9 cellular contexts compared by ENCODE assay signal in the genomic region with DNA sequence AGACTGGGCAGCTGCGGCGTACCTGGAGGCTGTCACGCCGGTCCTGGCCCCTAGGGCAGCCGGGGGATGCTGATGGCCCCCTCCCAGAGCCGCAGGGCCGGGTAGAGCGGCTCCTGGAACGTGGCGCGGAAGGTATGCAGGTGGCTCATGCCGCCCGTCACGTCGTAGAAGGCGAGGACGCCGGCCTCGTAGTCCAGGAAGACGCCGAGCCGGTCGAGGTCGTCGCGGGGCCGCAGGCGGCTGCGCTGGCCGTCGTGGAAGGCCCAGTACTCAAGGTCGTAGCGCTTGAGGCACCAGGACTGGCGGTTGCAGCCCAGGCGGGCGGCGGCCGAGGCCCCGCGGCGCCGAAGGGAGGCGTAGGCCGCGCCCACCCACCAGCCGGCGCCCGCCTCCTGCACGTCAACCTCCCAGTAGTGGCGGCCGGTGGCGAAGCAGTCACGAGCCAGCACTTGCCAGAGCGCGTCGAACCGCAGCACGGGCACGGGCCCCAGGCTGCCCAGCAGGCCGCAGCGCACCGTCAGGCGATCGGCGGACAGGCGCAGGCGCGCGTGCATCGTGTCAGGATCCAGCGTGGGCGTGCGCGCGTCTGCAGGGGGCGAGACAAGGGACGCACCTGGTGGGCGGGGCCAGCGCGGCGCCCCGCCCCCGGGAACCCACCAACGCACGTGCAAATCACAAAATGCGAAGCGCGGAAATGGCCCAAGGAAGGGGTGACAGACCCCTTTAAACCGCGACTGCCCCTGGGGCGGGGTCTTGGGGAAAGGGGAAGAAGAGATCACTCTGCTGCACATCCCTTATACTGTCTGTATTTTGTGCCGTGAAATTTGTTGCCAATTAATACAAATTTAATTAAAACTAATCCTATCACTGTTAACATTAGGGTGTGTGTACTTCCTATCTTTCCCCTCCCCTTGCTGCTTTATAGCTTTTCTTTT. TPM values are rescaled to one million over a fixed set of nuclear protein-coding genes. Genes with fewer than 3 reads are reported as not detected.
A peak's percentile ranks its signal among the peaks of the same experiment; 100 is the strongest.
DNase-seq lines count a peak whose midpoint lies in the region; ATAC-seq, FAIRE-seq and TF ChIP-seq lines count a peak whose summit lies in the region.
"Had no signal": no experiment of that assay in that cellular context is flagged by ENCODE, and none has a peak within 500 bp of the region (broad histone marks: within the 10 kb centered on the region; RNA-seq: fewer than 3 reads in every experiment).

No MANE protein-coding gene starts in this region.

- H3K9me3 ChIP-seq in Peyer's patch, result no peaks in the 10 kb centered on the region
- H3K9me3 ChIP-seq in pancreas, result no peaks in the 10 kb centered on the region

- no peak for FAIRE-seq in pancreas (lab: Jason Lieb, UNC)

- H3K27ac ChIP-seq in Peyer's patch (peak overlapping the region in 2 of 4 donors; percentile 3 to 20), pancreas (no peak overlapping the region)
- H3K27ac ChIP-seq: SK-N-MC had no signal

- intact Hi-C loops in pancreas (cut with DNase I), result no loop called here

- H3K36me3 ChIP-seq in Peyer's patch (peaks cover 0 to 49% (median 0%) of the 10 kb centered on the region in 3 donors), pancreas (peaks cover 0 to 8% (median 6%) of the 10 kb centered on the region in 3 donors)

- TF ChIP-seq CTCF in Peyer's patch (IDR thresholded peaks at IDR 0.05) (no peak), pancreas (IDR thresholded peaks at IDR 0.05) (no peak)

- WGBS in pancreas, 2 donors, result 37 to 42% methylated on average over 71 to 92 of the region's 92 CpGs

- H3K27me3 ChIP-seq in Peyer's patch (no peaks in the 10 kb centered on the region), pancreas (no peaks in the 10 kb centered on the region)

- H3K4me3 ChIP-seq in Peyer's patch (peak overlapping the region in 3 of 4 donors; percentile 22 to 36 (median 31)), pancreas (peak overlapping the region in 1 of 4 donors; percentile 27)
- H3K4me3 ChIP-seq: SK-N-MC had no signal

- TF ChIP-seq POLR2A in Peyer's patch (IDR thresholded peaks at IDR 0.05), result no peak

- DNase-seq in CD1c-positive myeloid dendritic cell (ENCODE audit: extremely low spot score) (peak; percentile 64), Peyer's patch (peak in 2 of 3 donors; percentile 44 to 64), fibroblast of peridontal ligament (ENCODE audit: extremely low read depth) (peak; percentile 24), pancreas (peak in 2 of 6 donors; percentile 59 to 61), NCI-H2029 treated with DMSO at 0.1 percent for 48 hours (lab: John Stamatoyannopoulos, UW) (no peak), NCI-H524 (lab: John Stamatoyannopoulos, UW) (no peak), OCI-M1 (lab: John Stamatoyannopoulos, UW) (no peak)

- ATAC-seq in pancreas, result peak in 3 of 4 donors; percentile 49 to 75 (median 53)
- no peak for ATAC-seq in HG02678 (IDR thresholded peaks at IDR 0.05; ENCODE audit: unreplicated experiment)

- peaks cover 0 to 20% (median 3%) of the 10 kb centered on the region in 4 donors for H3K4me1 ChIP-seq in Peyer's patch
- no peaks in the 10 kb centered on the region for H3K4me1 ChIP-seq in pancreas

RNA-seq across cellular contexts. Expression of gene NANS, which starts 31.2 kb away (rescaled TPM):
- total RNA-seq in Peyer's patch (10 to 100 TPM; 46.4 to 90.8 (median 76.7) TPM), pancreas (10 to 100 TPM; 22.8 to 36.5 (median 30.5) TPM)
- 10 to 100 TPM; 29.5 to 31.1 TPM for polyA plus RNA-seq in pancreas

RNA-seq across cellular contexts. Expression of gene TRIM14, which starts 31.3 kb away (rescaled TPM):
- 100 to 1,000 TPM in 1 of 4 donors, 10 to 100 TPM in 3; 61.1 to 101 (median 72.0) TPM for total RNA-seq in Peyer's patch
- total RNA-seq in pancreas, result 10 to 100 TPM in 1 of 6 donors, 1 to 10 TPM in 5; 1.3 to 10.4 (median 3.2) TPM
- 1 to 10 TPM; 1.2 to 1.7 TPM for polyA plus RNA-seq in pancreas

Comparison
In these comparisons a context has a peak if more than half of its experiments do, and no peak if none do; other contexts are left out.
1. DNase-seq: peak in CD1c-positive myeloid dendritic cell (single experiment), Peyer's patch (2 of 3) and fibroblast of peridontal ligament (single experiment); none in NCI-H2029 treated with DMSO at 0.1 percent for 48 hours (single experiment), NCI-H524 (0 of 2) and OCI-M1 (single experiment).
2. RNA of gene TRIM14, which starts 31.3 kb away (total RNA-seq): 61.1 to 101 TPM in Peyer's patch; 1.3 to 10.4 TPM in pancreas; every median in the first group is over 4 times any median in the second.